1 cellular context compared by ENCODE assay signal in the genomic region with DNA sequence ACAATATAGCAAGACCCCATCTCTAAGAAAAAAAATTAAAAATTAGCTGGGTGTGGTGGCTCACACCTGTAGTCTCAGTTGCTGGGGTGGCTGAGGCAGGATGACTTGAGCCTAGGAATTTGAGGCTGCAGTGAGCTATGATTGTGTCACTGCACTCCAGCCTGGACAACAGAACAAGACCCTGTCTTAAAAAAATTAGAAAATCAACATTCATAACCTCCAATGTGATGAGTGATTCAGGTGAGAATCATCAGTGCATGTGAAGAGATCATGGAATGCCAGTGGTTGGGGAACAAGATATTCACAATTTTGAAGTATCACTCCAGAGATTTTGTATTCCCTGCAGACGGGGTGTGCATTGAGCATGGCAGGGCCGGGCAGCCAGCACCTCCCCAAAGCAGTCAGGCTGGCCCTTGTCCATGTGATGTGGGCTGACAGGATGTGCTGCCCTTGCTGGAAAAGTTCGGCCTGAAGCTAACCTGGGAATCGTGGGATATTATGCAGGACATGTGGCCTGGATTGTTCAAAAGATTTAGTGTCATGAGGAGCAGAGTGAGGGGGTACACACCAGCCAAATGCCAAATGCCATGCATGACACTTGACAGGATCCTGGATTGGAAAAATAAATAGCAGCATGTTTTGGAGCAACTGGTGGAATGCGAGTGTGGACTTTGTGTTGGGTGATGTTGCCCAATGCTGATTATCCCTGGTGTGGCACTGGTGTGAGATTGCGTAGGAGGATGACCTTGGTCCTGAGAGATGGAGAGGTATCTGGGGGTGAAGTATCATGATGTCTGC.
TF ChIP-seq lines count a peak whose summit lies in the region.

No MANE protein-coding gene starts in this region.

TF ChIP-seq in HepG2, 621 proteins besides CTCF, POLR2A, EP300 and RAD21 (continued from another document and continues in another):
- TF ChIP-seq SYNCRIP (IDR thresholded peaks at IDR 0.05; ENCODE audit: insufficient read depth, low read depth, low read length) (no peak), ZNF777 (CRISPR knock-in tag; IDR thresholded peaks at IDR 0.05) (no peak), SALL1 (CRISPR knock-in tag; IDR thresholded peaks at IDR 0.05) (peak; percentile 97), NR2F6 (IDR thresholded peaks at IDR 0.05) (peak; percentile 86), NR2F6 (CRISPR knock-in tag; IDR thresholded peaks at IDR 0.05) (peak; percentile 95), KLF9 (CRISPR knock-in tag; IDR thresholded peaks at IDR 0.05; ENCODE audit: low read depth) (no peak), CHCHD3 (CRISPR knock-in tag; IDR thresholded peaks at IDR 0.05) (0 out of 2 replicates have a peak, but pooled peaks have one; percentile 41), ZGPAT (CRISPR knock-in tag; IDR thresholded peaks at IDR 0.05) (peak; percentile 92), ZNF256 (CRISPR knock-in tag; conservative IDR thresholded peaks at IDR 0.05) (no peak), RFX3 (CRISPR knock-in tag; IDR thresholded peaks at IDR 0.05) (0 out of 2 replicates have a peak, but pooled peaks have one; percentile 25), ETV6 (CRISPR knock-in tag; conservative IDR thresholded peaks at IDR 0.05) (peak; percentile 75; the same call in 1 of the 2 replicates), GATAD2A (CRISPR knock-in tag; IDR thresholded peaks at IDR 0.05) (peak; percentile 99), ZNF484 (CRISPR knock-in tag; IDR thresholded peaks at IDR 0.05; ENCODE audit: borderline replicate concordance, low read depth) (no peak), REST (IDR thresholded peaks at IDR 0.05; ENCODE audit: borderline replicate concordance in 1 of 2, low read depth in 1 of 2, low read length in 2 of 2) (peak in 1 of 2 experiments; percentile 69; a peak in 1 of 4 replicates), ZNF749 (CRISPR knock-in tag; IDR thresholded peaks at IDR 0.05; ENCODE audit: borderline replicate concordance) (no peak), GZF1 (CRISPR knock-in tag; IDR thresholded peaks at IDR 0.05) (no peak), ZNF296 (CRISPR knock-in tag; conservative IDR thresholded peaks at IDR 0.05) (no peak), TBX2 (CRISPR knock-in tag; IDR thresholded peaks at IDR 0.05; ENCODE audit: borderline replicate concordance) (peak; percentile 99), SRSF1 (optimal IDR thresholded peaks at IDR 0.05; ENCODE audit: low read depth, low read length) (no peak), ZFYVE20 (CRISPR knock-in tag; IDR thresholded peaks at IDR 0.05; ENCODE audit: borderline replicate concordance, low read depth) (no peak), GABPA (IDR thresholded peaks at IDR 0.05; ENCODE audit: low read depth, low read length) (no peak), GABPA (CRISPR knock-in tag; IDR thresholded peaks at IDR 0.05; ENCODE audit: low read depth) (peak; percentile 61), ZNF552 (CRISPR knock-in tag; IDR thresholded peaks at IDR 0.05; ENCODE audit: borderline replicate concordance) (0 out of 2 replicates have a peak, but pooled peaks have one; percentile 54), ZNF564 (CRISPR knock-in tag; IDR thresholded peaks at IDR 0.05) (no peak; the same call in 1 of the 2 replicates), KAT7 (CRISPR knock-in tag; IDR thresholded peaks at IDR 0.05; ENCODE audit: borderline replicate concordance) (peak; percentile 49; the same call in 1 of the 2 replicates), HCFC1 (IDR thresholded peaks at IDR 0.05; ENCODE audit: low read depth, low read length) (no peak), POLR2AphosphoS2 (IDR thresholded peaks at IDR 0.05; ENCODE audit: low read depth, low read length) (no peak), ZBTB7A (CRISPR knock-in tag; IDR thresholded peaks at IDR 0.05) (no peak; the same call in 1 of the 2 replicates), PCBP2 (optimal IDR thresholded peaks at IDR 0.05; ENCODE audit: low read depth, low read length, poor library complexity, severe bottlenecking) (no peak), ZIK1 (CRISPR knock-in tag; IDR thresholded peaks at IDR 0.05; ENCODE audit: borderline replicate concordance, low read depth) (no peak), SRY (CRISPR knock-in tag; IDR thresholded peaks at IDR 0.05) (no peak), HNF4A (CRISPR knock-in tag; IDR thresholded peaks at IDR 0.05) (peak; percentile 100), XBP1 (CRISPR knock-in tag; IDR thresholded peaks at IDR 0.05) (no peak), PBX3 (CRISPR knock-in tag; IDR thresholded peaks at IDR 0.05; ENCODE audit: borderline replicate concordance) (no peak), MLLT10 (CRISPR knock-in tag; IDR thresholded peaks at IDR 0.05) (no peak), HNRNPK (IDR thresholded peaks at IDR 0.05; ENCODE audit: low read depth, low read length, poor library complexity, severe bottlenecking) (no peak)
- TF ChIP-seq, protein P1, sequence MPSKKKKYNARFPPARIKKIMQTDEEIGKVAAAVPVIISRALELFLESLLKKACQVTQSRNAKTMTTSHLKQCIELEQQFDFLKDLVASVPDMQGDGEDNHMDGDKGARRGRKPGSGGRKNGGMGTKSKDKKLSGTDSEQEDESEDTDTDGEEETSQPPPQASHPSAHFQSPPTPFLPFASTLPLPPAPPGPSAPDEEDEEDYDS (CRISPR knock-in tag; IDR thresholded peaks at IDR 0.05): peak; percentile 63; the same call in 1 of the 2 replicates
- TF ChIP-seq, protein P2, sequence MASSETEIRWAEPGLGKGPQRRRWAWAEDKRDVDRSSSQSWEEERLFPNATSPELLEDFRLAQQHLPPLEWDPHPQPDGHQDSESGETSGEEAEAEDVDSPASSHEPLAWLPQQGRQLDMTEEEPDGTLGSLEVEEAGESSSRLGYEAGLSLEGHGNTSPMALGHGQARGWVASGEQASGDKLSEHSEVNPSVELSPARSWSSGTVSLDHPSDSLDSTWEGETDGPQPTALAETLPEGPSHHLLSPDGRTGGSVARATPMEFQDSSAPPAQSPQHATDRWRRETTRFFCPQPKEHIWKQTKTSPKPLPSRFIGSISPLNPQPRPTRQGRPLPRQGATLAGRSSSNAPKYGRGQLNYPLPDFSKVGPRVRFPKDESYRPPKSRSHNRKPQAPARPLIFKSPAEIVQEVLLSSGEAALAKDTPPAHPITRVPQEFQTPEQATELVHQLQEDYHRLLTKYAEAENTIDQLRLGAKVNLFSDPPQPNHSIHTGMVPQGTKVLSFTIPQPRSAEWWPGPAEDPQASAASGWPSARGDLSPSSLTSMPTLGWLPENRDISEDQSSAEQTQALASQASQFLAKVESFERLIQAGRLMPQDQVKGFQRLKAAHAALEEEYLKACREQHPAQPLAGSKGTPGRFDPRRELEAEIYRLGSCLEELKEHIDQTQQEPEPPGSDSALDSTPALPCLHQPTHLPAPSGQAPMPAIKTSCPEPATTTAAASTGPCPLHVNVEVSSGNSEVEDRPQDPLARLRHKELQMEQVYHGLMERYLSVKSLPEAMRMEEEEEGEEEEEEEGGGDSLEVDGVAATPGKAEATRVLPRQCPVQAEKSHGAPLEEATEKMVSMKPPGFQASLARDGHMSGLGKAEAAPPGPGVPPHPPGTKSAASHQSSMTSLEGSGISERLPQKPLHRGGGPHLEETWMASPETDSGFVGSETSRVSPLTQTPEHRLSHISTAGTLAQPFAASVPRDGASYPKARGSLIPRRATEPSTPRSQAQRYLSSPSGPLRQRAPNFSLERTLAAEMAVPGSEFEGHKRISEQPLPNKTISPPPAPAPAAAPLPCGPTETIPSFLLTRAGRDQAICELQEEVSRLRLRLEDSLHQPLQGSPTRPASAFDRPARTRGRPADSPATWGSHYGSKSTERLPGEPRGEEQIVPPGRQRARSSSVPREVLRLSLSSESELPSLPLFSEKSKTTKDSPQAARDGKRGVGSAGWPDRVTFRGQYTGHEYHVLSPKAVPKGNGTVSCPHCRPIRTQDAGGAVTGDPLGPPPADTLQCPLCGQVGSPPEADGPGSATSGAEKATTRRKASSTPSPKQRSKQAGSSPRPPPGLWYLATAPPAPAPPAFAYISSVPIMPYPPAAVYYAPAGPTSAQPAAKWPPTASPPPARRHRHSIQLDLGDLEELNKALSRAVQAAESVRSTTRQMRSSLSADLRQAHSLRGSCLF (CRISPR knock-in tag; IDR thresholded peaks at IDR 0.05; ENCODE audit: borderline replicate concordance): no peak
- TF ChIP-seq, protein P3, sequence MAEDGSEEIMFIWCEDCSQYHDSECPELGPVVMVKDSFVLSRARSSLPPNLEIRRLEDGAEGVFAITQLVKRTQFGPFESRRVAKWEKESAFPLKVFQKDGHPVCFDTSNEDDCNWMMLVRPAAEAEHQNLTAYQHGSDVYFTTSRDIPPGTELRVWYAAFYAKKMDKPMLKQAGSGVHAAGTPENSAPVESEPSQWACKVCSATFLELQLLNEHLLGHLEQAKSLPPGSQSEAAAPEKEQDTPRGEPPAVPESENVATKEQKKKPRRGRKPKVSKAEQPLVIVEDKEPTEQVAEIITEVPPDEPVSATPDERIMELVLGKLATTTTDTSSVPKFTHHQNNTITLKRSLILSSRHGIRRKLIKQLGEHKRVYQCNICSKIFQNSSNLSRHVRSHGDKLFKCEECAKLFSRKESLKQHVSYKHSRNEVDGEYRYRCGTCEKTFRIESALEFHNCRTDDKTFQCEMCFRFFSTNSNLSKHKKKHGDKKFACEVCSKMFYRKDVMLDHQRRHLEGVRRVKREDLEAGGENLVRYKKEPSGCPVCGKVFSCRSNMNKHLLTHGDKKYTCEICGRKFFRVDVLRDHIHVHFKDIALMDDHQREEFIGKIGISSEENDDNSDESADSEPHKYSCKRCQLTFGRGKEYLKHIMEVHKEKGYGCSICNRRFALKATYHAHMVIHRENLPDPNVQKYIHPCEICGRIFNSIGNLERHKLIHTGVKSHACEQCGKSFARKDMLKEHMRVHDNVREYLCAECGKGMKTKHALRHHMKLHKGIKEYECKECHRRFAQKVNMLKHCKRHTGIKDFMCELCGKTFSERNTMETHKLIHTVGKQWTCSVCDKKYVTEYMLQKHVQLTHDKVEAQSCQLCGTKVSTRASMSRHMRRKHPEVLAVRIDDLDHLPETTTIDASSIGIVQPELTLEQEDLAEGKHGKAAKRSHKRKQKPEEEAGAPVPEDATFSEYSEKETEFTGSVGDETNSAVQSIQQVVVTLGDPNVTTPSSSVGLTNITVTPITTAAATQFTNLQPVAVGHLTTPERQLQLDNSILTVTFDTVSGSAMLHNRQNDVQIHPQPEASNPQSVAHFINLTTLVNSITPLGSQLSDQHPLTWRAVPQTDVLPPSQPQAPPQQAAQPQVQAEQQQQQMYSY (CRISPR knock-in tag; IDR thresholded peaks at IDR 0.05): peak; percentile 49; the same call in 1 of the 2 replicates
- TF ChIP-seq, protein P4, sequence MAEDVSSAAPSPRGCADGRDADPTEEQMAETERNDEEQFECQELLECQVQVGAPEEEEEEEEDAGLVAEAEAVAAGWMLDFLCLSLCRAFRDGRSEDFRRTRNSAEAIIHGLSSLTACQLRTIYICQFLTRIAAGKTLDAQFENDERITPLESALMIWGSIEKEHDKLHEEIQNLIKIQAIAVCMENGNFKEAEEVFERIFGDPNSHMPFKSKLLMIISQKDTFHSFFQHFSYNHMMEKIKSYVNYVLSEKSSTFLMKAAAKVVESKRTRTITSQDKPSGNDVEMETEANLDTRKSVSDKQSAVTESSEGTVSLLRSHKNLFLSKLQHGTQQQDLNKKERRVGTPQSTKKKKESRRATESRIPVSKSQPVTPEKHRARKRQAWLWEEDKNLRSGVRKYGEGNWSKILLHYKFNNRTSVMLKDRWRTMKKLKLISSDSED (CRISPR knock-in tag; IDR thresholded peaks at IDR 0.05): no peak
- TF ChIP-seq, protein P5, sequence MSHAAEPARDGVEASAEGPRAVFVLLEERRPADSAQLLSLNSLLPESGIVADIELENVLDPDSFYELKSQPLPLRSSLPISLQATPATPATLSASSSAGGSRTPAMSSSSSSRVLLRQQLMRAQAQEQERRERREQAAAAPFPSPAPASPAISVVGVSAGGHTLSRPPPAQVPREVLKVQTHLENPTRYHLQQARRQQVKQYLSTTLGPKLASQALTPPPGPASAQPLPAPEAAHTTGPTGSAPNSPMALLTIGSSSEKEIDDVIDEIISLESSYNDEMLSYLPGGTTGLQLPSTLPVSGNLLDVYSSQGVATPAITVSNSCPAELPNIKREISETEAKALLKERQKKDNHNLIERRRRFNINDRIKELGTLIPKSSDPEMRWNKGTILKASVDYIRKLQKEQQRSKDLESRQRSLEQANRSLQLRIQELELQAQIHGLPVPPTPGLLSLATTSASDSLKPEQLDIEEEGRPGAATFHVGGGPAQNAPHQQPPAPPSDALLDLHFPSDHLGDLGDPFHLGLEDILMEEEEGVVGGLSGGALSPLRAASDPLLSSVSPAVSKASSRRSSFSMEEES (CRISPR knock-in tag; IDR thresholded peaks at IDR 0.05): peak; percentile 93
